19 cellular contexts compared by ENCODE assay signal in the genomic region with DNA sequence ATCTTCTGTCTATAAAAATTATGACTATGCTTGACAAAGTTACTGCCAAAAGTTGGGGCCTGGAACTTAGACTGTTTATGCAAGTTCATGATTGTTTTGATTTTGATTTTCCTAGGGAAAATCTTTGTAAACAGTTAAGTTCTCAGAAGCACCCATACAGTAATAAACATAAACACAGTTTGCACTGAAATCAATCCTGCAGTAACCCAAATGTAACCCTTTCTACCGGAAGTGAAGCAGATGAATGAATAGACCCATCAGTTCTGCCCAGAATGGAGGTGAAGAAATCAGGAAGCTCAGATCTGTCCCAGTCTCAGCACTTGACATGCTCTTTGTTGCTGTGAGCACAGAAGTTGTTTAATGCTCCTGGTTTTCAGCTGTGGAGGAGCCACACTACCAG. TPM values are rescaled to one million over a fixed set of nuclear protein-coding genes. Genes with fewer than 3 reads are reported as not detected.
"Had no signal": no experiment of that assay in that cellular context is flagged by ENCODE, and none has a peak within 500 bp of the region (broad histone marks: within the 10 kb centered on the region; RNA-seq: fewer than 3 reads in every experiment).

No MANE protein-coding gene starts in this region.

- H3K9me3 Mint-ChIP-seq: activated naive CD4-positive, alpha-beta T cell treated with anti-CD3 and anti-CD28 coated beads, Interleukin-2, amount 50 U/mL, for 24 hours; dendritic cell treated with granulocyte-macrophage colony-stimulating factor and Interleukin-4, amounts not matched to agents 40 ng/mL and 50 ng/mL, for 4 days; neural crest cell; stimulated activated naive CD8-positive, alpha-beta T cell treated with anti-CD3 and anti-CD28 coated beads, Interleukin-15, amount 100 ng/mL, for 72 hours; T-helper 2 cell treated with Interferon-gamma antibody and Interleukin-4, amounts not matched to agents 5 μg/mL and 100 μg/mL, for 36 hours; WTC11 had no signal

- ATAC-seq: activated CD4-positive, alpha-beta T cell treated with anti-CD3 and anti-CD28 coated beads for 36 hours; foreskin keratinocyte; stimulated activated naive CD8-positive, alpha-beta T cell treated with anti-CD3 and anti-CD28 coated beads, Interleukin-15, amount 100 ng/mL, for 72 hours; WTC11 had no signal

- H3K4me3 ChIP-seq: right atrium auricular region, skin epidermis had no signal

- H3K27ac ChIP-seq: foreskin keratinocyte, right atrium auricular region, skin epidermis had no signal

- H3K9me3 ChIP-seq: right atrium auricular region had no signal

- H3K27me3 ChIP-seq: foreskin keratinocyte, right atrium auricular region had no signal

- H3K4me3 Mint-ChIP-seq: activated CD4-positive, alpha-beta T cell treated with anti-CD3 and anti-CD28 coated beads for 36 hours; activated naive CD4-positive, alpha-beta T cell treated with anti-CD3 and anti-CD28 coated beads, Interleukin-2, amount 50 U/mL, for 24 hours; dendritic cell treated with granulocyte-macrophage colony-stimulating factor and Interleukin-4, amounts not matched to agents 40 ng/mL and 50 ng/mL, for 4 days; neural crest cell; stimulated activated naive CD8-positive, alpha-beta T cell treated with anti-CD3 and anti-CD28 coated beads, Interleukin-15, amount 100 ng/mL, for 72 hours; T-helper 2 cell treated with Interferon-gamma antibody and Interleukin-4, amounts not matched to agents 5 μg/mL and 100 μg/mL, for 36 hours; WTC11 had no signal

- DNase-seq: activated CD4-positive, alpha-beta T cell treated with anti-CD3 and anti-CD28 coated beads for 36 hours; activated CD4-positive, alpha-beta T cell treated with anti-CD3 and anti-CD28 coated beads, Interleukin-2, amount 50 U/mL, for 48 hours; activated gamma-delta T cell; cerebellar nuclear complex; effector memory CD4-positive, alpha-beta T cell; foreskin keratinocyte; head of caudate nucleus; midbrain; stimulated activated CD4-positive, alpha-beta T cell treated with anti-CD3 and anti-CD28 coated beads, Interleukin-15, amount 100 ng/mL, for 24 hours; stimulated activated CD4-positive, alpha-beta T cell treated with anti-CD3 and anti-CD28 coated beads, Interleukin-4, amount 100 ng/mL, for 1 hour; stimulated activated naive CD8-positive, alpha-beta T cell treated with anti-CD3 and anti-CD28 coated beads, Interleukin-15, amount 100 ng/mL, for 72 hours had no signal

- H3K27ac Mint-ChIP-seq: activated CD4-positive, alpha-beta T cell treated with anti-CD3 and anti-CD28 coated beads for 36 hours; dendritic cell treated with granulocyte-macrophage colony-stimulating factor and Interleukin-4, amounts not matched to agents 40 ng/mL and 50 ng/mL, for 4 days; progenitor cell of endocrine pancreas; stimulated activated naive CD8-positive, alpha-beta T cell treated with anti-CD3 and anti-CD28 coated beads, Interleukin-15, amount 100 ng/mL, for 72 hours; T-helper 2 cell treated with Interferon-gamma antibody and Interleukin-4, amounts not matched to agents 5 μg/mL and 100 μg/mL, for 36 hours; WTC11 had no signal

- H3K27me3 Mint-ChIP-seq: activated CD4-positive, alpha-beta T cell treated with anti-CD3 and anti-CD28 coated beads for 36 hours; activated naive CD4-positive, alpha-beta T cell treated with anti-CD3 and anti-CD28 coated beads, Interleukin-2, amount 50 U/mL, for 24 hours; dendritic cell treated with granulocyte-macrophage colony-stimulating factor and Interleukin-4, amounts not matched to agents 40 ng/mL and 50 ng/mL, for 4 days; progenitor cell of endocrine pancreas; stimulated activated naive CD8-positive, alpha-beta T cell treated with anti-CD3 and anti-CD28 coated beads, Interleukin-15, amount 100 ng/mL, for 72 hours had no signal

RNA-seq across cellular contexts. Expression of gene C11orf96, which starts 24.6 kb away (rescaled TPM):
- total RNA-seq: foreskin keratinocyte had no signal
- polyA plus RNA-seq: foreskin keratinocyte had no signal
